ENCODE assay signal across 8 cellular contexts in the genomic region with DNA sequence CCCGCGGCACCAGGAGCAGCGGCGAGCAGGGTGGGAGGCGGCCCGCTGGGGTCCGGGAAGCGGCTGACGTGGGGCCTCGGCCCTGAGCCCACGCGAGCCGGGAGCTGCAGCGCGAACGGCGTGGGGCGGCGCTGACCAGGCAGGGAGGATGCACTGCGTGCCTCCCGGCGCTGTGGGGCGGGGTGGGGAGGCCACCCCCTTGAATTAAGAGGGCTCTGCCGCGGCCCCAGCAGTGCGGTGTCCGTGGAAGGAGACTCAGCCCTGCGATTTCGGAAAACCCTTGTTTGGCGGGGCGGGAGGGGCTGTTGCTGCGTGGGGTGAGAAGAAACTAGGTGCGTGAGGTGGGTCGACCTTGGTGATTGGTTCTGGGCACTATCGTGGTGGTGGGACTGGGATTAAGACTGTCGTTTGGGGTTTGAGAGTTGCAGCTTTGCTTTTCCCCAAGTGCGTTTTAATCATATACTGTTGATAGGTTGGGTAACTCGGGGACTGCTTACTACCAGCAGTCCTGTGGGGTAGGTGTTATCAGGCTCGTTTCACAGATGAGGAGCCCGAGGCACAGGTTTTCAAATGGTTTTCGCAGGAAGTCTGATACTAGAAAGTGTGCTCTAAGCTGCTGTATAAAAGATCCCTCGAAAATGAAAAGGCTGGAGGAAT. TPM values are rescaled to one million over a fixed set of nuclear protein-coding genes. Genes with fewer than 3 reads are reported as not detected.
A peak's percentile ranks its signal among the peaks of the same experiment; 100 is the strongest.
DNase-seq lines count a peak whose midpoint lies in the region; ATAC-seq and TF ChIP-seq lines count a peak whose summit lies in the region.

No MANE protein-coding gene starts in this region.

- H3K4me1 ChIP-seq in right atrium auricular region: peaks cover 0 to 55% of the 10 kb centered on the region in 2 donors
- H3K4me1 ChIP-seq in skeletal muscle tissue (ENCODE audit: control insufficient read depth in 3 of 3, insufficient read depth in 3 of 3, low read length in 3 of 3): peaks cover 25 to 39% (median 39%) of the 10 kb centered on the region in 3 donors

- ATAC-seq in GM18858 (IDR thresholded peaks at IDR 0.05; ENCODE audit: unreplicated experiment) (peak; percentile 18), HG02884 (IDR thresholded peaks at IDR 0.05; ENCODE audit: unreplicated experiment) (peak; percentile 31), GM19467 (IDR thresholded peaks at IDR 0.05; ENCODE audit: unreplicated experiment) (no peak)
- ATAC-seq in activated naive CD4-positive, alpha-beta T cell treated with anti-CD3 and anti-CD28 coated beads, Interleukin-2, amount 50 U/mL, for 72 hours: peak; percentile 28 to 41

- no peaks in the 10 kb centered on the region for H3K36me3 ChIP-seq in right atrium auricular region
- no peaks in the 10 kb centered on the region for H3K36me3 ChIP-seq in skeletal muscle tissue (ENCODE audit: control insufficient read depth in 3 of 3, insufficient read depth in 3 of 3, low read length in 3 of 3)

- peak overlapping the region; percentile 82 to 90 for H3K4me3 ChIP-seq in right atrium auricular region
- peak overlapping the region; percentile 89 to 95 (median 94) for H3K4me3 ChIP-seq in skeletal muscle tissue (ENCODE audit: low read length in 3 of 3)

- peaks cover 5 to 6% of the 10 kb centered on the region in 2 donors for H3K36me3 Mint-ChIP-seq in activated naive CD4-positive, alpha-beta T cell treated with anti-CD3 and anti-CD28 coated beads, Interleukin-2, amount 50 U/mL, for 72 hours

- H3K27me3 ChIP-seq in right atrium auricular region (no peaks in the 10 kb centered on the region), skeletal muscle tissue (ENCODE audit: control insufficient read depth in 3 of 3, insufficient read depth in 3 of 3, low read length in 3 of 3) (no peaks in the 10 kb centered on the region)

- peak overlapping the region; percentile 92 to 94 (median 93) for H3K9ac ChIP-seq in skeletal muscle tissue (ENCODE audit: low read depth in 1 of 3, low read length in 3 of 3)

- H3K27ac Mint-ChIP-seq in activated naive CD4-positive, alpha-beta T cell treated with anti-CD3 and anti-CD28 coated beads, Interleukin-2, amount 50 U/mL, for 72 hours: peak overlapping the region; percentile 89 to 98

- H3K27ac ChIP-seq in right atrium auricular region (peak overlapping the region; percentile 95 to 98), skeletal muscle tissue (ENCODE audit: low read depth, low read length) (peak overlapping the region; percentile 90)

- H3K9me3 ChIP-seq in right atrium auricular region: no peaks in the 10 kb centered on the region
- H3K9me3 ChIP-seq in skeletal muscle tissue (ENCODE audit: control insufficient read depth in 3 of 3, low read length in 3 of 3): no peaks in the 10 kb centered on the region

- no peaks in the 10 kb centered on the region for H3K9me3 Mint-ChIP-seq in activated naive CD4-positive, alpha-beta T cell treated with anti-CD3 and anti-CD28 coated beads, Interleukin-2, amount 50 U/mL, for 72 hours

- no peak for TF ChIP-seq CTCF in right atrium auricular region (IDR thresholded peaks at IDR 0.05)

- DNase-seq in RPMI7951 (ENCODE audit: low read depth) (peak; percentile 45), right atrium auricular region (ENCODE audit: low spot score) (no peak), mucosa of gallbladder (ENCODE audit: low spot score) (no peak)
- peak in 1 of 2 donors; percentile 29 for DNase-seq in activated naive CD4-positive, alpha-beta T cell treated with anti-CD3 and anti-CD28 coated beads, Interleukin-2, amount 50 U/mL, for 72 hours (ENCODE audit: low spot score in 2 of 2)

RNA-seq across cellular contexts. Expression of gene ACSL3, which starts 0.7 kb away (rescaled TPM):
- 168 and 183 TPM in 2 replicates for total RNA-seq in RPMI7951 (2014; rRNA removed; shearing (Covaris generic))
- 10 to 100 TPM; 36.1 to 37.1 TPM for total RNA-seq in activated naive CD4-positive, alpha-beta T cell treated with anti-CD3 and anti-CD28 coated beads, Interleukin-2, amount 50 U/mL, for 72 hours
- total RNA-seq in right atrium auricular region (10 to 100 TPM; 29.0 to 35.7 TPM), skeletal muscle tissue (85.6 TPM), mucosa of gallbladder (68.5 TPM)
